ENCODE assay signal across 8 cellular contexts in genomic region chr2:219218279-219219112, GRCh38. TPM values are rescaled to one million over a fixed set of nuclear protein-coding genes. Genes with fewer than 3 reads are reported as not detected.
DNase-seq lines count a peak whose midpoint lies in the region; ATAC-seq and TF ChIP-seq lines count a peak whose summit lies in the region.

Gene ABCB6, minus strand, starts transcription at chr2:219218958. Its CDS starts 285 bp downstream, at chr2:219218673.

- ATAC-seq in GM21717 (IDR thresholded peaks at IDR 0.05; ENCODE audit: unreplicated experiment) (peak; percentile 78), thoracic aorta (ENCODE audit: insufficient number of reproducible peaks, low FRiP score, low read depth) (peak; percentile 73)

- DNase-seq in DMS53 (lab: John Stamatoyannopoulos, UW) (peak; percentile 97), LNCaP clone FGC (ENCODE audit: low read depth) (peak; percentile 79), SW 1271 (lab: John Stamatoyannopoulos, UW) (peak; percentile 86 to 89), head of caudate nucleus (peak; percentile 96 to 100 (median 98)), ovary (peak; percentile 99 to 100 (median 99)), thoracic aorta (ENCODE audit: low spot score) (peak; percentile 96)
- DNase-seq in activated naive CD8-positive, alpha-beta T cell treated with anti-CD3 and anti-CD28 coated beads, Interleukin-2, amount 50 U/mL, for 16 hours (ENCODE audit: low read depth, low spot score) = peak; percentile 78

- intact Hi-C loops in head of caudate nucleus (cut with DNase I) (no loop called here), ovary (cut with DNase I) (loop anchor here in 2 of 4 donors (5.0 kb wide), 2 partner anchors 36 to 41 kb away; partner anchors contain the start of genes CNPPD1 (in 1 of the 2) and RETREG2 (in 1 of the 2))

- H3K4me1 ChIP-seq in ovary (ENCODE audit: insufficient read depth) = peaks cover 2% of the 10 kb centered on the region
- H3K4me1 ChIP-seq in thoracic aorta (ENCODE audit: control insufficient read depth in 1 of 2, low read depth in 2 of 2) = peaks cover 17 to 39% of the 10 kb centered on the region in 2 donors

- peak; percentile 53 for TF ChIP-seq POLR2A in ovary (IDR thresholded peaks at IDR 0.05)

- H3K27ac ChIP-seq in ovary (peak within 1 kb of the TSS; percentile 54 to 88), thoracic aorta (peak within 1 kb of the TSS; percentile 89 to 93)

- no peak for TF ChIP-seq EP300 in ovary (IDR thresholded peaks at IDR 0.05)

- H3K36me3 ChIP-seq in ovary (no peaks in the 10 kb centered on the region), thoracic aorta (peaks cover 54% of the 10 kb centered on the region)

- TF ChIP-seq CTCF in LNCaP clone FGC (IDR thresholded peaks at IDR 0.05; ENCODE audit: control insufficient read depth, extremely low read depth, insufficient read depth) (no peak), ovary (IDR thresholded peaks at IDR 0.05) (no peak), thoracic aorta (IDR thresholded peaks at IDR 0.05) (no peak)

- peak within 1 kb of the TSS; percentile 55 for H3K4me3 ChIP-seq in LNCaP clone FGC (ENCODE audit: low read depth, low read length)
- peak within 1 kb of the TSS; percentile 53 for H3K4me3 ChIP-seq in ovary
- peak within 1 kb of the TSS; percentile 74 for H3K4me3 ChIP-seq in thoracic aorta

- 0 to 1% (median 0%) methylated on average over 49 to 73 of the region's 73 CpGs for WGBS in ovary, 3 donors

- H3K27me3 ChIP-seq in ovary (no peaks in the 10 kb centered on the region), thoracic aorta (replicated peaks; ENCODE audit: insufficient read depth) (no peaks in the 10 kb centered on the region)

- H3K9me3 ChIP-seq in ovary (no peaks in the 10 kb centered on the region), thoracic aorta (no peaks in the 10 kb centered on the region)

RNA-seq across cellular contexts. Expression of gene ABCB6, which starts in this region (rescaled TPM):
- total RNA-seq in ovary (10 to 100 TPM; 12.0 to 64.5 (median 37.2) TPM), thoracic aorta (10 to 100 TPM; 12.7 to 26.0 TPM)
- polyA plus RNA-seq in ovary = 10 to 100 TPM; 26.3 to 33.3 TPM

Comparison
In these comparisons a context has a peak if more than half of its experiments do, and no peak if none do; other contexts are left out.
1. Peak in every context shown above with its lines: DNase-seq, ATAC-seq, H3K4me3 ChIP-seq and H3K27ac ChIP-seq.